32 cellular contexts compared by ENCODE assay signal in the genomic region with DNA sequence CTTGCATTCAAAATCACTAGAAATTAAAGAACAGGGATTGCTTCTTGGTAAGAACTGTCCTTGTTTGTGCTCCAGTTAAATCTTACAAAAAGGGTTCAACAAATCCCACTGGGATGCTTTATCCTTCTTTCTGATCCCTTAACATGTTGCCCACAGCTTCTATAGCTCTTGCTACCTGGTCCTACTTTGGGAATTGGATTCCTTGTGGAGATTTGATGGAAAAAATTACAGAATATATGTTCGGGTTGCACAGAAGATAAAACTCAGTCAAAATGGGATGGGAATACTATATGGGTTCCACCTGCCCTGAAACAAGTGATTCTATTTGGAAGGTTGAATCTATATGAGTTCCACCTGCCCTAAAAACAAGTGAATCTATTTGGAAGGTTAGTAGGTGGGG. TPM values are rescaled to one million over a fixed set of nuclear protein-coding genes. Genes with fewer than 3 reads are reported as not detected.
"Had no signal": no experiment of that assay in that cellular context is flagged by ENCODE, and none has a peak within 500 bp of the region (broad histone marks: within the 10 kb centered on the region; RNA-seq: fewer than 3 reads in every experiment).

A gene with protein sequence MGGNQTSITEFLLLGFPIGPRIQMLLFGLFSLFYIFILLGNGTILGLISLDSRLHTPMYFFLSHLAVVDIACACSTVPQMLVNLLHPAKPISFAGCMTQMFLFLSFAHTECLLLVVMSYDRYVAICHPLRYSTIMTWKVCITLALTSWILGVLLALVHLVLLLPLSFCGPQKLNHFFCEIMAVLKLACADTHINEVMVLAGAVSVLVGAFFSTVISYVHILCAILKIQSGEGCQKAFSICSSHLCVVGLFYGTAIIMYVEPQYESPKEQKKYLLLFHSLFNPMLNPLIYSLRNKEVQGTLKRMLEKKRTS (plus strand): TSS at position 301 of the 400 bp plus-strand sequence. CDS start 4,409 bp downstream, outside the sequence.

- H3K27ac Mint-ChIP-seq: stimulated activated effector memory CD8-positive, alpha-beta T cell treated with anti-CD3 and anti-CD28 coated beads, Interleukin-12 subunit alpha, Interleukin-12 subunit beta, amount 100 ng/mL, for 72 hours; stimulated activated memory B cell treated with anti-CD40 and anti-IgM and Interleukin-4, amounts not matched to agents 10 μg/mL and 1 μg/mL and 100 μg/mL, for 72 hours; stimulated activated naive B cell treated with anti-CD40 and anti-IgM and Interleukin-4, amounts not matched to agents 10 μg/mL and 1 μg/mL and 100 μg/mL, for 72 hours; stimulated activated naive CD8-positive, alpha-beta T cell treated with anti-CD3 and anti-CD28 coated beads, Interleukin-15, amount 100 ng/mL, for 72 hours; stimulated activated naive CD8-positive, alpha-beta T cell treated with anti-CD3 and anti-CD28 coated beads, Interleukin-15, Interleukin-2, amounts not matched to agents 100 ng/mL and 50 ng/mL, for 24 hours; type B pancreatic cell had no signal

- H3K4me1 ChIP-seq: stomach, suprapubic skin, testis, thyroid gland, tibial artery, tibial nerve, transverse colon, upper lobe of left lung, upper lobe of right lung, uterus, vagina had no signal

- H3K36me3 ChIP-seq: stomach, suprapubic skin, thoracic aorta, thyroid gland, tibial artery, tibial nerve, transverse colon, upper lobe of left lung, upper lobe of right lung, uterus, vagina had no signal

- ATAC-seq: stimulated activated effector memory CD8-positive, alpha-beta T cell treated with anti-CD3 and anti-CD28 coated beads, Interleukin-12 subunit alpha, Interleukin-12 subunit beta, amount 100 ng/mL, for 72 hours; stimulated activated memory B cell treated with anti-CD40 and anti-IgM and Interleukin-4, amounts not matched to agents 10 μg/mL and 1 μg/mL and 100 μg/mL, for 72 hours; stimulated activated naive B cell treated with anti-CD40 and anti-IgM and Interleukin-4, amounts not matched to agents 10 μg/mL and 1 μg/mL and 100 μg/mL, for 72 hours; stimulated activated naive CD8-positive, alpha-beta T cell treated with anti-CD3 and anti-CD28 coated beads, Interleukin-15, amount 100 ng/mL, for 72 hours; stimulated activated naive CD8-positive, alpha-beta T cell treated with anti-CD3 and anti-CD28 coated beads, Interleukin-15, Interleukin-2, amounts not matched to agents 100 U/mL and 50 U/mL, for 24 hours; upper lobe of right lung had no signal

- H3K27ac ChIP-seq: stomach, suprapubic skin, testis, thoracic aorta, thyroid gland, tibial artery, tibial nerve, transverse colon, upper lobe of left lung, upper lobe of right lung, uterus, vagina had no signal

- H3K4me1 Mint-ChIP-seq: stimulated activated effector memory CD8-positive, alpha-beta T cell treated with anti-CD3 and anti-CD28 coated beads, Interleukin-12 subunit alpha, Interleukin-12 subunit beta, amount 100 ng/mL, for 72 hours; stimulated activated memory B cell treated with anti-CD40 and anti-IgM and Interleukin-4, amounts not matched to agents 10 μg/mL and 1 μg/mL and 100 μg/mL, for 72 hours; stimulated activated naive B cell treated with anti-CD40 and anti-IgM and Interleukin-4, amounts not matched to agents 10 μg/mL and 1 μg/mL and 100 μg/mL, for 72 hours; stimulated activated naive CD8-positive, alpha-beta T cell treated with anti-CD3 and anti-CD28 coated beads, Interleukin-15, amount 100 ng/mL, for 72 hours had no signal

- H3K27me3 ChIP-seq: stomach, suprapubic skin, testis, thyroid gland, tibial artery, tibial nerve, transverse colon, upper lobe of left lung, upper lobe of right lung, uterus, vagina had no signal

- DNase-seq: stimulated activated CD4-positive, alpha-beta T cell treated with anti-CD3 and anti-CD28 coated beads, Interleukin-2, amount 100 ng/mL, for 48 hours; stimulated activated CD4-positive, alpha-beta T cell treated with anti-CD3 and anti-CD28 coated beads, Interleukin-4, amount 100 ng/mL, for 1 hour; stimulated activated CD4-positive, alpha-beta T cell treated with anti-CD3 and anti-CD28 coated beads, Interleukin-4, amount 100 ng/mL, for 24 hours; stimulated activated CD4-positive, alpha-beta T cell treated with anti-CD3 and anti-CD28 coated beads, Interleukin-4, amount 100 ng/mL, for 4 hours; stimulated activated CD8-positive, alpha-beta memory T cell treated with anti-CD3 and anti-CD28 coated beads, Interleukin-4, amount 100 ng/mL, for 48 hours; stimulated activated naive B cell treated with anti-CD40 and anti-IgM and Interleukin-4, amounts not matched to agents 10 μg/mL and 1 μg/mL and 100 μg/mL, for 72 hours; stimulated activated naive CD4-positive, alpha-beta T cell; stimulated activated naive CD4-positive, alpha-beta T cell treated with Interleukin-2 at 50 U/mL for 16 hours; stimulated activated naive CD8-positive, alpha-beta T cell treated with anti-CD3 and anti-CD28 coated beads, Interleukin-15, amount 100 ng/mL, for 72 hours; stimulated activated naive CD8-positive, alpha-beta T cell treated with anti-CD3 and anti-CD28 coated beads, Interleukin-15, Interleukin-2, amounts not matched to agents 100 U/mL and 50 U/mL, for 24 hours; stomach; substantia nigra; testis; thyroid gland; tibial artery; transverse colon; trophoblast cell; upper lobe of left lung; upper lobe of right lung; uterus had no signal

- H3K9me3 Mint-ChIP-seq: stimulated activated effector memory CD8-positive, alpha-beta T cell treated with anti-CD3 and anti-CD28 coated beads, Interleukin-12 subunit alpha, Interleukin-12 subunit beta, amount 100 ng/mL, for 72 hours; stimulated activated naive CD8-positive, alpha-beta T cell treated with anti-CD3 and anti-CD28 coated beads, Interleukin-15, amount 100 ng/mL, for 72 hours; type B pancreatic cell had no signal

- H3K4me3 ChIP-seq: stomach, suprapubic skin, testis, thoracic aorta, thyroid gland, tibial artery, tibial nerve, transverse colon, upper lobe of left lung, upper lobe of right lung, uterus, vagina had no signal

- H3K4me3 Mint-ChIP-seq: stimulated activated effector memory CD8-positive, alpha-beta T cell treated with anti-CD3 and anti-CD28 coated beads, Interleukin-12 subunit alpha, Interleukin-12 subunit beta, amount 100 ng/mL, for 72 hours; stimulated activated memory B cell treated with anti-CD40 and anti-IgM and Interleukin-4, amounts not matched to agents 10 μg/mL and 1 μg/mL and 100 μg/mL, for 72 hours; stimulated activated naive B cell treated with anti-CD40 and anti-IgM and Interleukin-4, amounts not matched to agents 10 μg/mL and 1 μg/mL and 100 μg/mL, for 72 hours; stimulated activated naive CD8-positive, alpha-beta T cell treated with anti-CD3 and anti-CD28 coated beads, Interleukin-15, amount 100 ng/mL, for 72 hours; stimulated activated naive CD8-positive, alpha-beta T cell treated with anti-CD3 and anti-CD28 coated beads, Interleukin-15, Interleukin-2, amounts not matched to agents 100 ng/mL and 50 ng/mL, for 24 hours; type B pancreatic cell had no signal

- H3K9me3 ChIP-seq: stomach, suprapubic skin, testis, thoracic aorta, thyroid gland, tibial artery, transverse colon, upper lobe of left lung, upper lobe of right lung, uterus, vagina had no signal

- H3K27me3 Mint-ChIP-seq: stimulated activated memory B cell treated with anti-CD40 and anti-IgM and Interleukin-4, amounts not matched to agents 10 μg/mL and 1 μg/mL and 100 μg/mL, for 72 hours had no signal

- H3K36me3 Mint-ChIP-seq: stimulated activated effector memory CD8-positive, alpha-beta T cell treated with anti-CD3 and anti-CD28 coated beads, Interleukin-12 subunit alpha, Interleukin-12 subunit beta, amount 100 ng/mL, for 72 hours; stimulated activated memory B cell treated with anti-CD40 and anti-IgM and Interleukin-4, amounts not matched to agents 10 μg/mL and 1 μg/mL and 100 μg/mL, for 72 hours; stimulated activated naive B cell treated with anti-CD40 and anti-IgM and Interleukin-4, amounts not matched to agents 10 μg/mL and 1 μg/mL and 100 μg/mL, for 72 hours; type B pancreatic cell had no signal

RNA-seq across cellular contexts. Expression of the gene that starts here (rescaled TPM):
- total RNA-seq: stomach, subcutaneous adipose tissue, suprapubic skin, temporal lobe, thoracic aorta, thyroid gland, tibial nerve, transverse colon, upper lobe of left lung, upper lobe of right lung, ureter, urinary bladder, uterus, vagina had no signal
- polyA plus RNA-seq: stomach, urinary bladder had no signal
